In genomic region chr16:81181013-81181720, GRCh38 we compare ENCODE assay signal across 8 cellular contexts. TPM values are rescaled to one million over a fixed set of nuclear protein-coding genes. Genes with fewer than 3 reads are reported as not detected.
DNase-seq lines count a peak whose midpoint lies in the region; ATAC-seq and TF ChIP-seq lines count a peak whose summit lies in the region.

No MANE protein-coding gene starts in this region.

- TF ChIP-seq CTCF in PC-9 (conservative IDR thresholded peaks at IDR 0.05) (no peak), fibroblast of mammary gland (conservative IDR thresholded peaks at IDR 0.05; ENCODE audit: control insufficient read depth, insufficient read depth, low read depth, low read length) (no peak), neural crest cell (conservative IDR thresholded peaks at IDR 0.05) (no peak)

- H3K9me2 ChIP-seq in PC-9 (ENCODE audit: insufficient read depth) = no peaks in the 10 kb centered on the region

- no peak for ATAC-seq in GM18870 (IDR thresholded peaks at IDR 0.05; ENCODE audit: unreplicated experiment)

- DNase-seq in GOT3 (lab: John Stamatoyannopoulos, UW) = peak; percentile 67
- peak; percentile 92 to 97 for DNase-seq in PC-9
- DNase-seq in fibroblast of mammary gland (ENCODE audit: low read depth) = peak; percentile 98
- peak; percentile 57 for DNase-seq in neural crest cell (ENCODE audit: low read depth, low spot score)
- no peak for DNase-seq in NK-92 treated with Interleukin-12 subunit alpha and Interleukin-12 subunit beta, amount 100 ng/mL, for 24 hours (lab: John Stamatoyannopoulos, UW)
- DNase-seq in NCI-H2196 (lab: John Stamatoyannopoulos, UW; ENCODE audit: unreplicated experiment) = no peak
- DNase-seq in OCI-M2 (lab: John Stamatoyannopoulos, UW; ENCODE audit: unreplicated experiment) = no peak

- H3K79me2 ChIP-seq in PC-9 (ENCODE audit: low read depth) = no peaks in the 10 kb centered on the region

- H3K4me3 ChIP-seq in PC-9 (peak overlapping the region; percentile 42), fibroblast of mammary gland (ENCODE audit: control insufficient read depth, low read depth, low read length) (no peak overlapping the region)

- intact Hi-C loops in PC-9 (cut with micrococcal nuclease; ENCODE audit: unreplicated experiment) = loop anchor here (1.0 to 5.0 kb wide), 3 partner anchors 37 to 104 kb away; partner anchors contain the start of gene C16orf46

- CTCF ChIA-PET in PC-9 (lab: Charles Lee) = interaction anchor here (0.5 to 0.7 kb wide), 3 partner anchors 9 to 145 kb away, joined by 3 to 28 read pairs (median 4); partner anchors contain the start of gene ATMIN

- H3K27me3 Mint-ChIP-seq in neural crest cell (ENCODE audit: low read depth) = no peaks in the 10 kb centered on the region

- H3K9me3 Mint-ChIP-seq in neural crest cell = no peaks in the 10 kb centered on the region

- peaks cover 23% of the 10 kb centered on the region; the same call in 1 of the 2 replicates for H3F3A ChIP-seq in PC-9 (ENCODE audit: insufficient read depth, low read depth)

- BruUV-seq in PC-9 (replicated peaks; lab: Mats Ljungman, UMichigan) = TSS peak; percentile 94

- no peaks in the 10 kb centered on the region for H3K36me3 ChIP-seq in PC-9 (ENCODE audit: low read depth)

- H2AFZ ChIP-seq in PC-9 = no peak overlapping the region; the same call in 1 of the 2 replicates

- peak overlapping the region; percentile 78 for H3K4me2 ChIP-seq in PC-9

- no peaks in the 10 kb centered on the region for H3K27me3 ChIP-seq in PC-9 (ENCODE audit: insufficient read depth, low read depth)

- H3K4me1 ChIP-seq in PC-9 (replicated peaks; ENCODE audit: insufficient read depth) = peaks cover 30% of the 10 kb centered on the region

- H4K20me1 ChIP-seq in PC-9 (ENCODE audit: insufficient read depth) = no peaks in the 10 kb centered on the region

- POLR2A ChIA-PET in PC-9 (lab: Charles Lee; ENCODE audit: unreplicated experiment) = interaction anchor here (0.5 to 1.3 kb wide), 4 partner anchors 20 to 253 kb away, joined by 3 to 7 read pairs (median 6); no protein-coding TSS in a partner anchor

- H3K27ac Mint-ChIP-seq in neural crest cell (ENCODE audit: unreplicated experiment) = peak overlapping the region; percentile 92

- peaks cover 13% of the 10 kb centered on the region for H3K4me1 Mint-ChIP-seq in neural crest cell

- H3K36me3 Mint-ChIP-seq in neural crest cell (ENCODE audit: low read depth) = no peaks in the 10 kb centered on the region

- H3K9me3 ChIP-seq in PC-9 (ENCODE audit: insufficient read depth, low read depth) = no peaks in the 10 kb centered on the region

- H3K4me3 Mint-ChIP-seq in neural crest cell = peak overlapping the region; percentile 34

- H3K27ac ChIP-seq in PC-9 = peak overlapping the region; percentile 72

RNA-seq across cellular contexts. Expression of gene BCO1, which starts 57.3 kb away (rescaled TPM):
- total RNA-seq in PC-9 (2021) = 1.4 and 1.5 TPM in 2 replicates
- total RNA-seq in neural crest cell = not detected in 2 replicates

Comparison
In these comparisons a context has a peak if more than half of its experiments do, and no peak if none do; other contexts are left out.
1. DNase-seq: peak in GOT3 (single experiment), PC-9 (2 of 2), fibroblast of mammary gland (single experiment) and neural crest cell (single experiment); none in NK-92 treated with Interleukin-12 subunit alpha and Interleukin-12 subunit beta, amount 100 ng/mL, for 24 hours (single experiment), NCI-H2196 (single experiment) and OCI-M2 (single experiment).